In genomic region chr1:45326627-45327591, GRCh38 we compare ENCODE assay signal across 8 cellular contexts. TPM values are rescaled to one million over a fixed set of nuclear protein-coding genes. Genes with fewer than 3 reads are reported as not detected.
A peak's percentile ranks its signal among the peaks of the same experiment; 100 is the strongest.
DNase-seq lines count a peak whose midpoint lies in the region; ATAC-seq and TF ChIP-seq lines count a peak whose summit lies in the region.

Gene HPDL (plus strand): TSS chr1:45326895. CDS start chr1:45327149, 254 bp downstream.

- peaks cover 25% of the 10 kb centered on the region for H3K36me3 Mint-ChIP-seq in activated CD4-positive, alpha-beta T cell treated with anti-CD3 and anti-CD28 coated beads for 36 hours (ENCODE audit: low read depth)

- ATAC-seq in activated CD4-positive, alpha-beta T cell treated with anti-CD3 and anti-CD28 coated beads for 36 hours, result peak; percentile 87
- ATAC-seq in left lung, result peak; percentile 92

- DNase-seq in NK-92 treated with Interleukin-12 subunit alpha and Interleukin-12 subunit beta, amount 100 ng/mL, for 24 hours (lab: John Stamatoyannopoulos, UW), result peak; percentile 87
- no peak for DNase-seq in NK-92 (lab: John Stamatoyannopoulos, UW; ENCODE audit: unreplicated experiment)
- DNase-seq in NCI-H146 treated with DMSO at 0.1 percent for 48 hours (lab: John Stamatoyannopoulos, UW; ENCODE audit: unreplicated experiment), result peak; percentile 8
- peak; percentile 84 for DNase-seq in activated CD4-positive, alpha-beta T cell treated with anti-CD3 and anti-CD28 coated beads for 36 hours
- DNase-seq in colonic mucosa, result peak; percentile 84
- DNase-seq in left lung, result peak; percentile 73 to 85
- peak; percentile 73 for DNase-seq in stimulated activated CD4-positive, alpha-beta T cell treated with anti-CD3 and anti-CD28 coated beads, Interleukin-4, amount 100 ng/mL, for 1 hour
- DNase-seq in NCI-H2196 (lab: John Stamatoyannopoulos, UW; ENCODE audit: unreplicated experiment), result no peak

- H3K4me3 ChIP-seq in colonic mucosa (peak within 1 kb of the TSS; percentile 66), left lung (peak within 1 kb of the TSS; percentile 37 to 49)

- no peak for TF ChIP-seq CTCF in colonic mucosa (IDR thresholded peaks at IDR 0.05)
- no peak for TF ChIP-seq CTCF in left lung (IDR thresholded peaks at IDR 0.05)

- H3K27ac Mint-ChIP-seq in activated CD4-positive, alpha-beta T cell treated with anti-CD3 and anti-CD28 coated beads for 36 hours, result peak within 1 kb of the TSS; percentile 80

- H3K27me3 ChIP-seq in colonic mucosa (no peaks in the 10 kb centered on the region), left lung (peaks cover 0 to 11% of the 10 kb centered on the region in 2 donors)

- CTCF ChIA-PET in activated CD4-positive, alpha-beta T cell treated with anti-CD3 and anti-CD28 coated beads for 36 hours (lab: Charles Lee), result interaction anchor here (0.5 to 2.3 kb wide), 11 partner anchors 8 to 277 kb away, joined by 3 to 14 read pairs (median 4); partner anchors contain the start of genes MUTYH, TESK2 and TOE1

- intact Hi-C loops in activated CD4-positive, alpha-beta T cell treated with anti-CD3 and anti-CD28 coated beads for 36 hours (cut with DNase I, micrococcal nuclease), result loop anchor here (1.0 kb wide), 3 partner anchors 12 to 315 kb away; partner anchors contain the start of gene UROD (in 1 of the 2)
- intact Hi-C loops in colonic mucosa (cut with DNase I), result no loop called here
- intact Hi-C loops in left lung (cut with DNase I), result no loop called here

- no peaks in the 10 kb centered on the region for H3K36me3 ChIP-seq in colonic mucosa
- peaks cover 0 to 31% of the 10 kb centered on the region in 2 donors for H3K36me3 ChIP-seq in left lung

- H3K4me3 Mint-ChIP-seq in activated CD4-positive, alpha-beta T cell treated with anti-CD3 and anti-CD28 coated beads for 36 hours, result peak within 1 kb of the TSS; percentile 82

- POLR2A ChIA-PET in activated CD4-positive, alpha-beta T cell treated with anti-CD3 and anti-CD28 coated beads for 36 hours (lab: Charles Lee), result interaction anchor here (0.6 to 3.9 kb wide), 12 partner anchors 13 to 605 kb away, joined by 3 to 36 read pairs (median 4); partner anchors contain the start of genes GPBP1L1, HECTD3, MUTYH and PLK3

- H3K4me1 ChIP-seq in colonic mucosa (peaks cover 13% of the 10 kb centered on the region), left lung (peaks cover 9 to 11% of the 10 kb centered on the region in 2 donors)

- H3K27ac ChIP-seq in colonic mucosa (no peak within 1 kb of the TSS), left lung (no peak within 1 kb of the TSS)

- no peaks in the 10 kb centered on the region for H3K27me3 Mint-ChIP-seq in activated CD4-positive, alpha-beta T cell treated with anti-CD3 and anti-CD28 coated beads for 36 hours

- no peaks in the 10 kb centered on the region for H3K9me3 Mint-ChIP-seq in activated CD4-positive, alpha-beta T cell treated with anti-CD3 and anti-CD28 coated beads for 36 hours (ENCODE audit: low read depth)

- H3K9me3 ChIP-seq in colonic mucosa (no peaks in the 10 kb centered on the region), left lung (no peaks in the 10 kb centered on the region)

- H3K4me1 Mint-ChIP-seq in activated CD4-positive, alpha-beta T cell treated with anti-CD3 and anti-CD28 coated beads for 36 hours, result peaks cover 23% of the 10 kb centered on the region

- peak within 1 kb of the TSS; percentile 77 to 79 for H3K9ac ChIP-seq in colonic mucosa (ENCODE audit: low read depth in 2 of 2, low read length in 2 of 2)

RNA-seq across cellular contexts. Expression of gene HPDL, which starts in this region (rescaled TPM):
- 10 to 100 TPM; 12.7 to 17.9 TPM for total RNA-seq in activated CD4-positive, alpha-beta T cell treated with anti-CD3 and anti-CD28 coated beads for 36 hours
- total RNA-seq in colonic mucosa (10 to 100 TPM in 1 of 2 donors, 1 to 10 TPM in 1; 4.3 to 29.3 TPM), left lung (1 to 10 TPM in 1 of 2 donors, under 1 TPM in 1; 0.20 to 1.5 TPM)

Comparison
In these comparisons a context has a peak if more than half of its experiments do, and no peak if none do; other contexts are left out.
1. DNase-seq: peak in NK-92 treated with Interleukin-12 subunit alpha and Interleukin-12 subunit beta, amount 100 ng/mL, for 24 hours (single experiment), NCI-H146 treated with DMSO at 0.1 percent for 48 hours (single experiment), activated CD4-positive, alpha-beta T cell treated with anti-CD3 and anti-CD28 coated beads for 36 hours (single experiment), colonic mucosa (single experiment), left lung (2 of 2) and stimulated activated CD4-positive, alpha-beta T cell treated with anti-CD3 and anti-CD28 coated beads, Interleukin-4, amount 100 ng/mL, for 1 hour (single experiment); none in NK-92 (single experiment) and NCI-H2196 (single experiment).
2. intact Hi-C loops: an anchor here in activated CD4-positive, alpha-beta T cell treated with anti-CD3 and anti-CD28 coated beads for 36 hours (1.0 kb wide); none called in colonic mucosa and left lung.